In genomic region chr5:145925353-145925752, GRCh38 we compare ENCODE assay signal across 1 cellular context.
A peak's percentile ranks its signal among the peaks of the same experiment; 100 is the strongest.
TF ChIP-seq lines count a peak whose summit lies in the region.

No MANE protein-coding gene starts in this region.

TF ChIP-seq in H1, 55 proteins besides CTCF, POLR2A, EP300 and RAD21 (continued from another document):
- TF ChIP-seq CHD7 (IDR thresholded peaks at IDR 0.05; ENCODE audit: insufficient replicate concordance, low read length) = no peak
- no peak for TF ChIP-seq RBBP5 (IDR thresholded peaks at IDR 0.05; ENCODE audit: borderline replicate concordance, low read depth, low read length)
- no peak for TF ChIP-seq MAFK (IDR thresholded peaks at IDR 0.05; ENCODE audit: low read depth, low read length)
- no peak for TF ChIP-seq JUN (IDR thresholded peaks at IDR 0.05; ENCODE audit: low read depth, low read length)
- peak; percentile 74 for TF ChIP-seq TEAD4 (IDR thresholded peaks at IDR 0.05; ENCODE audit: low read depth, low read length)
- TF ChIP-seq EZH2 (IDR thresholded peaks at IDR 0.05; ENCODE audit: low read depth, low read length, severe bottlenecking) = no peak
- no peak for TF ChIP-seq HDAC6 (IDR thresholded peaks at IDR 0.05; ENCODE audit: low read depth, low read length)
- no peak for TF ChIP-seq NANOG (IDR thresholded peaks at IDR 0.05; ENCODE audit: insufficient read depth, low read depth, low read length, poor library complexity, severe bottlenecking)
- peak; percentile 86 for TF ChIP-seq JUND (IDR thresholded peaks at IDR 0.05; ENCODE audit: low read length)
- TF ChIP-seq TAF1 (IDR thresholded peaks at IDR 0.05; ENCODE audit: low read depth, low read length) = no peak
